ENCODE assay signal across 14 cellular contexts in the genomic region with DNA sequence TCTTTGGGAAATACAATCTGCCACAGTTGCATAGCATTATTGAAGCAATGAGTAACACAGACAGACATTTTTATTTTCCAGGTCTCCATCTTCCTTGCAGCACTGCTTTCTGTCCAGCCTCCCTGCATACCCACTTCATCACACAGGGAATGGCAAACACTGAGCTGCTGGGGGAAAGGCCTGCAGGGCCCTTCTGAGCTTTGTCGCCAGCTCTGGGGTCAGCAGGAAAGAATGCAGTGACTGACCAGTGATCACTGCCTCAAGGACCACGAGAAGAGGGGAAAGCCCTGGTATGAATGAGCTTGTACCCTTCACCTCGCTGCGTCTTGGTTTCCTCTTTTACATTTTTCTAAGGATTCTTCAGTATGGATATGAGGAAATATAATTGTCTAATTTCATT. TPM values are rescaled to one million over a fixed set of nuclear protein-coding genes. Genes with fewer than 3 reads are reported as not detected.
DNase-seq lines count a peak whose midpoint lies in the region; ATAC-seq and TF ChIP-seq lines count a peak whose summit lies in the region.
"Had no signal": no experiment of that assay in that cellular context is flagged by ENCODE, and none has a peak within 500 bp of the region (broad histone marks: within the 10 kb centered on the region; RNA-seq: fewer than 3 reads in every experiment).

No MANE protein-coding gene starts in this region.

- peaks cover 22% of the 10 kb centered on the region for H3F3A ChIP-seq in neural progenitor cell (ENCODE audit: low read depth)

- H3K9ac ChIP-seq in BLaER1 treated with 17β-estradiol and CSF1 and Interleukin-3, amounts not matched to agents 10 nM and 100 nM: peak overlapping the region in 1 of 11 experiments; percentile 64; a peak in 1 of 22 replicates
- H3K9ac ChIP-seq in HCT116 (ENCODE audit: low read length): peak overlapping the region; percentile 19; the same call in 1 of the 2 replicates
- H3K9ac ChIP-seq in neural progenitor cell: no peak overlapping the region

- peaks cover 22% of the 10 kb centered on the region for H3K27me3 Mint-ChIP-seq in neural progenitor cell (ENCODE audit: insufficient read depth, low read depth)
- H3K27me3 Mint-ChIP-seq: CD4-positive, alpha-beta T cell had no signal

- no peak overlapping the region for H3K4me3 Mint-ChIP-seq in neural progenitor cell

- ATAC-seq in HCT116: no peak
- ATAC-seq: mucosa of descending colon had no signal

- POLR2A ChIA-PET in HCT116 (lab: Charles Lee): interaction anchor here (0.6 to 1.8 kb wide), 4 partner anchors 19 to 1784 kb away, joined by 3 to 9 read pairs (median 4); a partner anchor contains a TSS

- peaks cover 67% of the 10 kb centered on the region for H3K4me1 Mint-ChIP-seq in neural progenitor cell

- H3K9me3 ChIP-seq in BLaER1 treated with 17β-estradiol and CSF1 and Interleukin-3, amounts not matched to agents 10 nM and 100 nM (replicated peaks in 1 of 11): peaks cover 0 to 6% (median 0%) of the 10 kb centered on the region in 11 experiments; a peak in 2 of 22 replicates
- H3K9me3 ChIP-seq in HCT116 (ENCODE audit: control insufficient read depth in 1 of 2, insufficient read depth in 1 of 2, low read depth in 1 of 2, low read length in 2 of 2): no peaks in the 10 kb centered on the region
- H3K9me3 ChIP-seq in neural progenitor cell (ENCODE audit: low read depth): no peaks in the 10 kb centered on the region
- H3K9me3 ChIP-seq: mucosa of descending colon had no signal

- no peak for TF ChIP-seq POLR2A in HCT116 (IDR thresholded peaks at IDR 0.05; ENCODE audit: borderline replicate concordance, extremely low read depth, insufficient read depth, insufficient read length)

- no peaks in the 10 kb centered on the region for H4K20me1 ChIP-seq in BLaER1 treated with 17β-estradiol and CSF1 and Interleukin-3, amounts not matched to agents 10 nM and 100 nM
- H4K20me1 ChIP-seq in HCT116 (ENCODE audit: insufficient read depth): no peaks in the 10 kb centered on the region
- H4K20me1 ChIP-seq in neural progenitor cell (ENCODE audit: low read depth): no peaks in the 10 kb centered on the region

- H3K9me3 Mint-ChIP-seq in neural progenitor cell: no peaks in the 10 kb centered on the region
- H3K9me3 Mint-ChIP-seq: CD4-positive, alpha-beta T cell had no signal

- no peaks in the 10 kb centered on the region for H3K79me2 ChIP-seq in HCT116 (ENCODE audit: insufficient read depth, low read length)
- no peaks in the 10 kb centered on the region for H3K79me2 ChIP-seq in neural progenitor cell (ENCODE audit: low read depth)

- no peak overlapping the region for H3K4me3 ChIP-seq in BLaER1 treated with 17β-estradiol and CSF1 and Interleukin-3, amounts not matched to agents 10 nM and 100 nM
- H3K4me3 ChIP-seq in HCT116 (replicated peaks in 1 of 2; ENCODE audit: low read depth in 1 of 2, low read length in 2 of 2) (no peak overlapping the region), coronary artery (no peak overlapping the region), neural progenitor cell (no peak overlapping the region)
- H3K4me3 ChIP-seq: dorsolateral prefrontal cortex, mucosa of descending colon, SK-N-MC had no signal

- H3K4me1 ChIP-seq in BLaER1 treated with 17β-estradiol and CSF1 and Interleukin-3, amounts not matched to agents 10 nM and 100 nM: peaks cover 66 to 81% (median 78%) of the 10 kb centered on the region in 10 experiments
- H3K4me1 ChIP-seq in HCT116 (ENCODE audit: control insufficient read depth in 1 of 2, insufficient read depth in 2 of 2, low read length in 2 of 2) (peaks cover 48 to 72% of the 10 kb centered on the region in 2 experiments), neural progenitor cell (peaks cover 22% of the 10 kb centered on the region)

- peak overlapping the region; percentile 74 to 94 (median 89); a peak in 20 of 22 replicates for H3K4me2 ChIP-seq in BLaER1 treated with 17β-estradiol and CSF1 and Interleukin-3, amounts not matched to agents 10 nM and 100 nM
- no peak overlapping the region for H3K4me2 ChIP-seq in HCT116 (ENCODE audit: low read length)
- H3K4me2 ChIP-seq in neural progenitor cell: no peak overlapping the region

- TF ChIP-seq RAD21 in HCT116 (IDR thresholded peaks at IDR 0.05; ENCODE audit: low read depth): no peak

- CTCF ChIA-PET in HCT116 (lab: Charles Lee): no interaction called here

- H3K27me3 ChIP-seq in BLaER1 treated with 17β-estradiol and CSF1 and Interleukin-3, amounts not matched to agents 10 nM and 100 nM: no peaks in the 10 kb centered on the region
- no peaks in the 10 kb centered on the region for H3K27me3 ChIP-seq in HCT116 (ENCODE audit: insufficient read depth, low read length)
- no peaks in the 10 kb centered on the region for H3K27me3 ChIP-seq in neural progenitor cell

- H3K36me3 Mint-ChIP-seq in neural progenitor cell: no peaks in the 10 kb centered on the region

- BruUV-seq in HCT116 (replicated peaks; lab: Mats Ljungman, UMichigan): no TSS peak

- RAD21 ChIA-PET in HCT116 (lab: Charles Lee; ENCODE audit: low non-redundant PET in 1 of 2, low total read pairs in 2 of 2, uncharacterized antibody in 2 of 2, unreplicated experiment in 2 of 2): no interaction called here

- H3K9me2 ChIP-seq in HCT116 (ENCODE audit: insufficient read depth): no peaks in the 10 kb centered on the region

- intact Hi-C loops in HCT116 (cut with micrococcal nuclease): loop anchor here (5.0 to 10.0 kb wide), 2 partner anchors 93 to 146 kb away; no protein-coding TSS in a partner anchor

- H2AFZ ChIP-seq in HCT116 (ENCODE audit: low read depth, low read length, poor library complexity, severe bottlenecking) (no peak overlapping the region), neural progenitor cell (replicated peaks) (no peak overlapping the region)

- H3K27ac Mint-ChIP-seq in neural progenitor cell: peak overlapping the region; percentile 25

- no peaks in the 10 kb centered on the region for H3K36me3 ChIP-seq in BLaER1 treated with 17β-estradiol and CSF1 and Interleukin-3, amounts not matched to agents 10 nM and 100 nM
- H3K36me3 ChIP-seq in HCT116 (ENCODE audit: control insufficient read depth in 1 of 2, insufficient read depth in 2 of 2, low read length in 2 of 2) (no peaks in the 10 kb centered on the region), neural progenitor cell (no peaks in the 10 kb centered on the region)

- peak overlapping the region in 8 of 11 experiments; percentile 46 to 85 (median 80); a peak in 13 of 22 replicates for H3K27ac ChIP-seq in BLaER1 treated with 17β-estradiol and CSF1 and Interleukin-3, amounts not matched to agents 10 nM and 100 nM
- peak overlapping the region; percentile 86; the same call in 1 of the 2 replicates for H3K27ac ChIP-seq in HCT116 (ENCODE audit: low read depth, low read length)
- peak overlapping the region; percentile 97 to 98 for H3K27ac ChIP-seq in coronary artery
- no peak overlapping the region for H3K27ac ChIP-seq in neural progenitor cell
- H3K27ac ChIP-seq: SK-N-MC, VCaP had no signal

- DNase-seq in HCT116 (ENCODE audit: low read depth, low spot score): no peak
- DNase-seq in coronary artery (ENCODE audit: low spot score): no peak
- DNase-seq in neural progenitor cell (ENCODE audit: low spot score): no peak
- DNase-seq in C1 segment of cervical spinal cord (lab: John Stamatoyannopoulos, UW): no peak
- no peak for DNase-seq in NOMO-1 (lab: John Stamatoyannopoulos, UW; ENCODE audit: unreplicated experiment in 2 of 2)
- DNase-seq in activated naive CD4-positive, alpha-beta T cell treated with Interleukin-2 at 50 U/mL for 16 hours: no peak
- no peak for DNase-seq in mesenteric fat pad (ENCODE audit: low spot score)
- DNase-seq: CD4-positive, alpha-beta T cell; dorsolateral prefrontal cortex; NCI-H1048 had no signal

- TF ChIP-seq CTCF in HCT116 (IDR thresholded peaks at IDR 0.05 in 2 of 3, conservative IDR thresholded peaks at IDR 0.05 in 1 of 3; ENCODE audit: borderline replicate concordance in 1 of 3, insufficient read depth in 1 of 3, low read depth in 2 of 3, low read length in 2 of 3) (no peak), coronary artery (IDR thresholded peaks at IDR 0.05) (no peak), neural progenitor cell (IDR thresholded peaks at IDR 0.05) (no peak)

TF ChIP-seq in HCT116, 20 proteins besides CTCF, POLR2A, EP300 and RAD21 (continues in another document):
- TF ChIP-seq FOSL1 (IDR thresholded peaks at IDR 0.05; ENCODE audit: low read depth): no peak
- TF ChIP-seq, protein P1, sequence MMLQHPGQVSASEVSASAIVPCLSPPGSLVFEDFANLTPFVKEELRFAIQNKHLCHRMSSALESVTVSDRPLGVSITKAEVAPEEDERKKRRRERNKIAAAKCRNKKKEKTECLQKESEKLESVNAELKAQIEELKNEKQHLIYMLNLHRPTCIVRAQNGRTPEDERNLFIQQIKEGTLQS (IDR thresholded peaks at IDR 0.05): no peak
- TF ChIP-seq EGR1 (IDR thresholded peaks at IDR 0.05; ENCODE audit: low read depth): no peak
- TF ChIP-seq POLR2AphosphoS5 (IDR thresholded peaks at IDR 0.05; ENCODE audit: low read depth, low read length): no peak
- TF ChIP-seq ZFX (IDR thresholded peaks at IDR 0.05): no peak
- TF ChIP-seq, protein P2, sequence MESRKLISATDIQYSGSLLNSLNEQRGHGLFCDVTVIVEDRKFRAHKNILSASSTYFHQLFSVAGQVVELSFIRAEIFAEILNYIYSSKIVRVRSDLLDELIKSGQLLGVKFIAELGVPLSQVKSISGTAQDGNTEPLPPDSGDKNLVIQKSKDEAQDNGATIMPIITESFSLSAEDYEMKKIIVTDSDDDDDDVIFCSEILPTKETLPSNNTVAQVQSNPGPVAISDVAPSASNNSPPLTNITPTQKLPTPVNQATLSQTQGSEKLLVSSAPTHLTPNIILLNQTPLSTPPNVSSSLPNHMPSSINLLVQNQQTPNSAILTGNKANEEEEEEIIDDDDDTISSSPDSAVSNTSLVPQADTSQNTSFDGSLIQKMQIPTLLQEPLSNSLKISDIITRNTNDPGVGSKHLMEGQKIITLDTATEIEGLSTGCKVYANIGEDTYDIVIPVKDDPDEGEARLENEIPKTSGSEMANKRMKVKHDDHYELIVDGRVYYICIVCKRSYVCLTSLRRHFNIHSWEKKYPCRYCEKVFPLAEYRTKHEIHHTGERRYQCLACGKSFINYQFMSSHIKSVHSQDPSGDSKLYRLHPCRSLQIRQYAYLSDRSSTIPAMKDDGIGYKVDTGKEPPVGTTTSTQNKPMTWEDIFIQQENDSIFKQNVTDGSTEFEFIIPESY (IDR thresholded peaks at IDR 0.05; ENCODE audit: extremely low read depth, insufficient replicate concordance, low read length): no peak
- TF ChIP-seq CEBPB (IDR thresholded peaks at IDR 0.05; ENCODE audit: low read depth): no peak
- no peak for TF ChIP-seq YY1 (IDR thresholded peaks at IDR 0.05; ENCODE audit: extremely low read depth, insufficient replicate concordance, low read depth, low read length)
- TF ChIP-seq, protein P3, sequence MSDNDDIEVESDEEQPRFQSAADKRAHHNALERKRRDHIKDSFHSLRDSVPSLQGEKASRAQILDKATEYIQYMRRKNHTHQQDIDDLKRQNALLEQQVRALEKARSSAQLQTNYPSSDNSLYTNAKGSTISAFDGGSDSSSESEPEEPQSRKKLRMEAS (IDR thresholded peaks at IDR 0.05): no peak
- no peak for TF ChIP-seq ELF1 (IDR thresholded peaks at IDR 0.05; ENCODE audit: borderline replicate concordance, low read depth)

RNA-seq across cellular contexts. Expression of a gene that starts 21.3 kb away (rescaled TPM):
- total RNA-seq in HCT116 (2021; ENCODE audit: unreplicated experiment) (37.4 TPM), neural progenitor cell (ENCODE audit: low replicate concordance) (0.60 and 0.68 TPM in 2 replicates), mesenteric fat pad (31.1 TPM)
- 31.3 and 42.8 TPM in 2 replicates for polyA plus RNA-seq in HCT116 (2012)

Comparison
In these comparisons a context has a peak if more than half of its experiments do, and no peak if none do; other contexts are left out.
1. H3K4me2 ChIP-seq: peak in BLaER1 treated with 17β-estradiol and CSF1 and Interleukin-3, amounts not matched to agents 10 nM and 100 nM (11 of 11); none in HCT116 (single experiment) and neural progenitor cell (single experiment).
2. RNA of a gene that starts 21.3 kb away (total RNA-seq): 37.4 TPM in HCT116 (single experiment) and 31.1 TPM in mesenteric fat pad (single experiment); 0.60 to 0.68 TPM in neural progenitor cell; every median in the first group is over 10 times any median in the second.